In genomic region chr10:30510184-30510931, GRCh38 we compare ENCODE assay signal across 8 cellular contexts.
A peak's percentile ranks its signal among the peaks of the same experiment; 100 is the strongest.
DNase-seq lines count a peak whose midpoint lies in the region; ATAC-seq and TF ChIP-seq lines count a peak whose summit lies in the region.

No MANE protein-coding gene starts in this region.

- TF ChIP-seq EP300 in suprapubic skin (IDR thresholded peaks at IDR 0.05) = no peak

- no peak overlapping the region for H3K4me3 Mint-ChIP-seq in WTC11

- intact Hi-C loops in gastrocnemius medialis (cut with DNase I; ENCODE audit: low total_unique reads) = loop anchor here (2.0 kb wide), 1 partner anchor 76 kb away; the partner anchor contains the start of gene MAP3K8

- in situ Hi-C loops in gastrocnemius medialis (cut with MboI; ENCODE audit: low sequenced_read_pairs in 4 of 4) = no loop called here

- TF ChIP-seq CTCF in GM12872 (IDR thresholded peaks at IDR 0.05; ENCODE audit: insufficient read depth, low read depth, low read length) (0 out of 3 replicates have a peak, but pooled peaks have one; percentile 6), gastrocnemius medialis (IDR thresholded peaks at IDR 0.05 in 4 of 5, conservative IDR thresholded peaks at IDR 0.05 in 1 of 5) (peak in 1 of 5 experiments; percentile 18), WTC11 (IDR thresholded peaks at IDR 0.05) (no peak), suprapubic skin (IDR thresholded peaks at IDR 0.05) (no peak)

- H3K27ac ChIP-seq in gastrocnemius medialis (peak overlapping the region in 2 of 4 donors; percentile 31 to 58), suprapubic skin (no peak overlapping the region)

- no peaks in the 10 kb centered on the region for H3K9me3 Mint-ChIP-seq in WTC11

- no peaks in the 10 kb centered on the region for H3K4me1 Mint-ChIP-seq in WTC11

- no peak overlapping the region for H3K27ac Mint-ChIP-seq in WTC11

- WGBS in suprapubic skin = 59% methylated on average over 8 of the region's 8 CpGs

- H3K9me3 ChIP-seq in gastrocnemius medialis (no peaks in the 10 kb centered on the region), suprapubic skin (no peaks in the 10 kb centered on the region)

- peak; percentile 83 for ATAC-seq in GM21423 (IDR thresholded peaks at IDR 0.05; ENCODE audit: unreplicated experiment)
- ATAC-seq in gastrocnemius medialis = peak; percentile 97 to 99
- ATAC-seq in WTC11 = no peak
- ATAC-seq in GM19455 (IDR thresholded peaks at IDR 0.05; ENCODE audit: unreplicated experiment) = no peak

- H3K27me3 ChIP-seq in gastrocnemius medialis (no peaks in the 10 kb centered on the region), suprapubic skin (no peaks in the 10 kb centered on the region)

- no peak for TF ChIP-seq POLR2A in gastrocnemius medialis (IDR thresholded peaks at IDR 0.05)
- TF ChIP-seq POLR2A in suprapubic skin (IDR thresholded peaks at IDR 0.05) = no peak

- POLR2A ChIA-PET in WTC11 (lab: Charles Lee) = no interaction called here

- H3K36me3 Mint-ChIP-seq in WTC11 = no peaks in the 10 kb centered on the region

- H3K4me1 ChIP-seq in gastrocnemius medialis (peaks cover 17 to 22% of the 10 kb centered on the region in 2 donors), suprapubic skin (peaks cover 6% of the 10 kb centered on the region)

- DNase-seq in HT-29 (ENCODE audit: low spot score) (peak; percentile 21), astrocyte of the hippocampus (ENCODE audit: low read depth, low spot score) (peak; percentile 69), gastrocnemius medialis (peak; percentile 61 to 69), WTC11 (ENCODE audit: low spot score) (no peak), suprapubic skin (ENCODE audit: low spot score in 2 of 2) (no peak)

- H3K36me3 ChIP-seq in gastrocnemius medialis = no peaks in the 10 kb centered on the region
- no peaks in the 10 kb centered on the region for H3K36me3 ChIP-seq in suprapubic skin

- no peak overlapping the region for H3K4me3 ChIP-seq in gastrocnemius medialis
- H3K4me3 ChIP-seq in suprapubic skin = no peak overlapping the region

- no peaks in the 10 kb centered on the region for H3K27me3 Mint-ChIP-seq in WTC11 (ENCODE audit: low read depth)

- CTCF ChIA-PET in WTC11 (lab: Charles Lee) = interaction anchor here (1.1 to 1.2 kb wide), 2 partner anchors 151 to 153 kb away, joined by 3 read pairs; no protein-coding TSS in a partner anchor

TF ChIP-seq in WTC11, 78 proteins besides CTCF, POLR2A, EP300 and RAD21:
- no peak for TF ChIP-seq ZNF138 (CRISPR knock-in tag; conservative IDR thresholded peaks at IDR 0.05)
- no peak for TF ChIP-seq TCF7 (CRISPR knock-in tag; IDR thresholded peaks at IDR 0.05; ENCODE audit: low read depth)
- TF ChIP-seq ZBTB21 (CRISPR knock-in tag; IDR thresholded peaks at IDR 0.05; ENCODE audit: borderline replicate concordance) = no peak
- TF ChIP-seq E2F1 (CRISPR knock-in tag; IDR thresholded peaks at IDR 0.05) = no peak
- TF ChIP-seq ESRRA (CRISPR knock-in tag; IDR thresholded peaks at IDR 0.05; ENCODE audit: borderline replicate concordance) = no peak
- no peak for TF ChIP-seq ETV6 (CRISPR knock-in tag; IDR thresholded peaks at IDR 0.05)
- TF ChIP-seq HMGXB4 (CRISPR knock-in tag; IDR thresholded peaks at IDR 0.05) = no peak
- no peak for TF ChIP-seq CDX4 (CRISPR knock-in tag; IDR thresholded peaks at IDR 0.05; ENCODE audit: borderline replicate concordance)
- TF ChIP-seq NFE2L1 (CRISPR knock-in tag; IDR thresholded peaks at IDR 0.05) = no peak
- no peak for TF ChIP-seq ARID4B (CRISPR knock-in tag; IDR thresholded peaks at IDR 0.05; ENCODE audit: borderline replicate concordance)
- no peak for TF ChIP-seq ZNF423 (CRISPR knock-in tag; IDR thresholded peaks at IDR 0.05)
- TF ChIP-seq JUN (CRISPR knock-in tag; IDR thresholded peaks at IDR 0.05) = no peak
- TF ChIP-seq ZNF317 (CRISPR knock-in tag; IDR thresholded peaks at IDR 0.05; ENCODE audit: borderline replicate concordance, low read depth) = no peak

Comparison
In these comparisons a context has a peak if more than half of its experiments do, and no peak if none do; other contexts are left out.
1. ATAC-seq: peak in GM21423 (single experiment) and gastrocnemius medialis (2 of 2); none in WTC11 (single experiment) and GM19455 (single experiment).
2. DNase-seq: peak in HT-29 (single experiment), astrocyte of the hippocampus (single experiment) and gastrocnemius medialis (2 of 2); none in WTC11 (single experiment) and suprapubic skin (0 of 2).